Comparison of ENCODE assay signal across 1 cellular context in the genomic region with DNA sequence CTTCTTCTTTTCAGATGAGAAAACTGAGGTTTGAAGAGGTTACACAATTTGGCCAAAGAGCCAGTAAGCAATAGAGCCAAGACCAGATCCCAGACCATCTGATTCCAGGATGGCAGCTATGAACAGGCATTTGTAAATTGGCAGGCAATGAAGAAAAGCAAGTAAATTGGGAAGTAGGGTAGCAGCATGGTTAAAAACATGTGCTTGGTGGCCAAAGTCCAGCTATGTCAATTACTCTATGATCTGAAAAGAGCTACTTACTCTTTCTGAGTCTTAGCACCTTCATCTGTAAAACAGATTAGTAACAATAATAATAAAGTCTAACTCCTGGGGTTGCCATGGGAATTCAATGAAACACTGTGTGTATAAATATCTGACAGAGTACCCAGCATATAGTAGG.
TF ChIP-seq lines count a peak whose summit lies in the region.

No MANE protein-coding gene starts in this region.

TF ChIP-seq in K562, 482 proteins besides CTCF, POLR2A, EP300 and RAD21 (continued from another document):
- TF ChIP-seq, protein P1, sequence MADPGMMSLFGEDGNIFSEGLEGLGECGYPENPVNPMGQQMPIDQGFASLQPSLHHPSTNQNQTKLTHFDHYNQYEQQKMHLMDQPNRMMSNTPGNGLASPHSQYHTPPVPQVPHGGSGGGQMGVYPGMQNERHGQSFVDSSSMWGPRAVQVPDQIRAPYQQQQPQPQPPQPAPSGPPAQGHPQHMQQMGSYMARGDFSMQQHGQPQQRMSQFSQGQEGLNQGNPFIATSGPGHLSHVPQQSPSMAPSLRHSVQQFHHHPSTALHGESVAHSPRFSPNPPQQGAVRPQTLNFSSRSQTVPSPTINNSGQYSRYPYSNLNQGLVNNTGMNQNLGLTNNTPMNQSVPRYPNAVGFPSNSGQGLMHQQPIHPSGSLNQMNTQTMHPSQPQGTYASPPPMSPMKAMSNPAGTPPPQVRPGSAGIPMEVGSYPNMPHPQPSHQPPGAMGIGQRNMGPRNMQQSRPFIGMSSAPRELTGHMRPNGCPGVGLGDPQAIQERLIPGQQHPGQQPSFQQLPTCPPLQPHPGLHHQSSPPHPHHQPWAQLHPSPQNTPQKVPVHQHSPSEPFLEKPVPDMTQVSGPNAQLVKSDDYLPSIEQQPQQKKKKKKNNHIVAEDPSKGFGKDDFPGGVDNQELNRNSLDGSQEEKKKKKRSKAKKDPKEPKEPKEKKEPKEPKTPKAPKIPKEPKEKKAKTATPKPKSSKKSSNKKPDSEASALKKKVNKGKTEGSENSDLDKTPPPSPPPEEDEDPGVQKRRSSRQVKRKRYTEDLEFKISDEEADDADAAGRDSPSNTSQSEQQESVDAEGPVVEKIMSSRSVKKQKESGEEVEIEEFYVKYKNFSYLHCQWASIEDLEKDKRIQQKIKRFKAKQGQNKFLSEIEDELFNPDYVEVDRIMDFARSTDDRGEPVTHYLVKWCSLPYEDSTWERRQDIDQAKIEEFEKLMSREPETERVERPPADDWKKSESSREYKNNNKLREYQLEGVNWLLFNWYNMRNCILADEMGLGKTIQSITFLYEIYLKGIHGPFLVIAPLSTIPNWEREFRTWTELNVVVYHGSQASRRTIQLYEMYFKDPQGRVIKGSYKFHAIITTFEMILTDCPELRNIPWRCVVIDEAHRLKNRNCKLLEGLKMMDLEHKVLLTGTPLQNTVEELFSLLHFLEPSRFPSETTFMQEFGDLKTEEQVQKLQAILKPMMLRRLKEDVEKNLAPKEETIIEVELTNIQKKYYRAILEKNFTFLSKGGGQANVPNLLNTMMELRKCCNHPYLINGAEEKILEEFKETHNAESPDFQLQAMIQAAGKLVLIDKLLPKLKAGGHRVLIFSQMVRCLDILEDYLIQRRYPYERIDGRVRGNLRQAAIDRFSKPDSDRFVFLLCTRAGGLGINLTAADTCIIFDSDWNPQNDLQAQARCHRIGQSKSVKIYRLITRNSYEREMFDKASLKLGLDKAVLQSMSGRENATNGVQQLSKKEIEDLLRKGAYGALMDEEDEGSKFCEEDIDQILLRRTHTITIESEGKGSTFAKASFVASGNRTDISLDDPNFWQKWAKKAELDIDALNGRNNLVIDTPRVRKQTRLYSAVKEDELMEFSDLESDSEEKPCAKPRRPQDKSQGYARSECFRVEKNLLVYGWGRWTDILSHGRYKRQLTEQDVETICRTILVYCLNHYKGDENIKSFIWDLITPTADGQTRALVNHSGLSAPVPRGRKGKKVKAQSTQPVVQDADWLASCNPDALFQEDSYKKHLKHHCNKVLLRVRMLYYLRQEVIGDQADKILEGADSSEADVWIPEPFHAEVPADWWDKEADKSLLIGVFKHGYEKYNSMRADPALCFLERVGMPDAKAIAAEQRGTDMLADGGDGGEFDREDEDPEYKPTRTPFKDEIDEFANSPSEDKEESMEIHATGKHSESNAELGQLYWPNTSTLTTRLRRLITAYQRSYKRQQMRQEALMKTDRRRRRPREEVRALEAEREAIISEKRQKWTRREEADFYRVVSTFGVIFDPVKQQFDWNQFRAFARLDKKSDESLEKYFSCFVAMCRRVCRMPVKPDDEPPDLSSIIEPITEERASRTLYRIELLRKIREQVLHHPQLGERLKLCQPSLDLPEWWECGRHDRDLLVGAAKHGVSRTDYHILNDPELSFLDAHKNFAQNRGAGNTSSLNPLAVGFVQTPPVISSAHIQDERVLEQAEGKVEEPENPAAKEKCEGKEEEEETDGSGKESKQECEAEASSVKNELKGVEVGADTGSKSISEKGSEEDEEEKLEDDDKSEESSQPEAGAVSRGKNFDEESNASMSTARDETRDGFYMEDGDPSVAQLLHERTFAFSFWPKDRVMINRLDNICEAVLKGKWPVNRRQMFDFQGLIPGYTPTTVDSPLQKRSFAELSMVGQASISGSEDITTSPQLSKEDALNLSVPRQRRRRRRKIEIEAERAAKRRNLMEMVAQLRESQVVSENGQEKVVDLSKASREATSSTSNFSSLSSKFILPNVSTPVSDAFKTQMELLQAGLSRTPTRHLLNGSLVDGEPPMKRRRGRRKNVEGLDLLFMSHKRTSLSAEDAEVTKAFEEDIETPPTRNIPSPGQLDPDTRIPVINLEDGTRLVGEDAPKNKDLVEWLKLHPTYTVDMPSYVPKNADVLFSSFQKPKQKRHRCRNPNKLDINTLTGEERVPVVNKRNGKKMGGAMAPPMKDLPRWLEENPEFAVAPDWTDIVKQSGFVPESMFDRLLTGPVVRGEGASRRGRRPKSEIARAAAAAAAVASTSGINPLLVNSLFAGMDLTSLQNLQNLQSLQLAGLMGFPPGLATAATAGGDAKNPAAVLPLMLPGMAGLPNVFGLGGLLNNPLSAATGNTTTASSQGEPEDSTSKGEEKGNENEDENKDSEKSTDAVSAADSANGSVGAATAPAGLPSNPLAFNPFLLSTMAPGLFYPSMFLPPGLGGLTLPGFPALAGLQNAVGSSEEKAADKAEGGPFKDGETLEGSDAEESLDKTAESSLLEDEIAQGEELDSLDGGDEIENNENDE (IDR thresholded peaks at IDR 0.05; ENCODE audit: low read depth, low read length), result no peak
